ENCODE assay signal across 11 cellular contexts in the genomic region with DNA sequence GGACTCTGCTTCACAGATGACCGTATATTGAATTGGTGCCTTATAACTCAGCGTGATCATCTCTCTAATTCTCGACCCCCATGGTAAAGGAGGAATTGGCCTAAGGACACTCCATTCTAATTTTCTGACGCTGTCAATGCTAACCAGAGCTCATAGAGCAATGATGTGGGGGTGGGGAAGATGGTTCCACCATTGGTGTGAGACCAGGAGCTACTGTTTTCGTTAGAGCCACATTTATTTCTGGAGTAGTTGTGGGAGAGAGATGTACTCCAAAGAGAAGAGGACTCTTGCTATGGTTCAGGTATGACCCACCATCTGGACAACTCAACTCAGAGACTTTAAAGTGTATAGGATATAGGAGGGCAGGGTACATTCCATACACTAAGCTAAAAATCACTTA. TPM values are rescaled to one million over a fixed set of nuclear protein-coding genes. Genes with fewer than 3 reads are reported as not detected.
DNase-seq lines count a peak whose midpoint lies in the region; ATAC-seq and TF ChIP-seq lines count a peak whose summit lies in the region.
"Had no signal": no experiment of that assay in that cellular context is flagged by ENCODE, and none has a peak within 500 bp of the region (broad histone marks: within the 10 kb centered on the region; RNA-seq: fewer than 3 reads in every experiment).

No MANE protein-coding gene starts in this region.

- peaks cover 20% of the 10 kb centered on the region for H3K4me1 Mint-ChIP-seq in activated T-helper 17 cell treated with anti-CD3 and anti-CD28 coated beads, Interleukin-2, amount 50 U/mL, for 72 hours
- H3K4me1 Mint-ChIP-seq in type B pancreatic cell (ENCODE audit: unreplicated experiment), result peaks cover 55% of the 10 kb centered on the region

- peak overlapping the region; percentile 83 for H3K4me3 Mint-ChIP-seq in activated T-helper 17 cell treated with anti-CD3 and anti-CD28 coated beads, Interleukin-2, amount 50 U/mL, for 72 hours
- H3K4me3 Mint-ChIP-seq in type B pancreatic cell, result peak overlapping the region; percentile 68

- peaks cover 6% of the 10 kb centered on the region for H3K36me3 ChIP-seq in lower lobe of right lung

- peaks cover 10% of the 10 kb centered on the region for H3K36me3 Mint-ChIP-seq in activated T-helper 17 cell treated with anti-CD3 and anti-CD28 coated beads, Interleukin-2, amount 50 U/mL, for 72 hours (ENCODE audit: low read depth)
- H3K36me3 Mint-ChIP-seq in type B pancreatic cell, result no peaks in the 10 kb centered on the region

- DNase-seq in NCI-H82 (lab: John Stamatoyannopoulos, UW), result peak; percentile 49
- no peak for DNase-seq in NCI-H82 treated with DMSO at 0.1 percent for 48 hours (lab: John Stamatoyannopoulos, UW; ENCODE audit: unreplicated experiment)
- DNase-seq in lower lobe of right lung, result no peak
- DNase-seq in type B pancreatic cell (ENCODE audit: extremely low spot score, unreplicated experiment), result no peak
- DNase-seq in NK-92 treated with Interleukin-12 subunit alpha and Interleukin-12 subunit beta, amount 100 ng/mL, for 24 hours (lab: John Stamatoyannopoulos, UW), result no peak
- no peak for DNase-seq in hippocampal formation (lab: John Stamatoyannopoulos, UW)
- DNase-seq: NCI-H2107 had no signal

- H3K9me3 ChIP-seq in lower lobe of right lung, result no peaks in the 10 kb centered on the region
- H3K9me3 ChIP-seq: A549 had no signal

- H3K27ac ChIP-seq in lower lobe of right lung, result no peak overlapping the region

- no peaks in the 10 kb centered on the region for H3K9me3 Mint-ChIP-seq in activated T-helper 17 cell treated with anti-CD3 and anti-CD28 coated beads, Interleukin-2, amount 50 U/mL, for 72 hours
- H3K9me3 Mint-ChIP-seq in type B pancreatic cell, result no peaks in the 10 kb centered on the region

- peak overlapping the region; percentile 48 for H3K27ac Mint-ChIP-seq in activated T-helper 17 cell treated with anti-CD3 and anti-CD28 coated beads, Interleukin-2, amount 50 U/mL, for 72 hours
- H3K27ac Mint-ChIP-seq in type B pancreatic cell, result peak overlapping the region; percentile 97

- peak overlapping the region; percentile 35 for H3K4me3 ChIP-seq in lower lobe of right lung
- H3K4me3 ChIP-seq: A549, K562 had no signal

- no peaks in the 10 kb centered on the region for H3K27me3 ChIP-seq in lower lobe of right lung (ENCODE audit: low read depth)

- TF ChIP-seq CTCF in lower lobe of right lung (IDR thresholded peaks at IDR 0.05) (no peak), type B pancreatic cell (conservative IDR thresholded peaks at IDR 0.05) (no peak)

- no peak for ATAC-seq in activated T-helper 17 cell treated with anti-CD3 and anti-CD28 coated beads, Interleukin-2, amount 50 U/mL, for 72 hours (replicated peaks)
- no peak for ATAC-seq in lower lobe of right lung
- no peak for ATAC-seq in HG02870 (IDR thresholded peaks at IDR 0.05; ENCODE audit: unreplicated experiment)
- ATAC-seq: K562 had no signal

- intact Hi-C loops in lower lobe of right lung (cut with DNase I), result no loop called here

- H3K27me3 Mint-ChIP-seq in activated T-helper 17 cell treated with anti-CD3 and anti-CD28 coated beads, Interleukin-2, amount 50 U/mL, for 72 hours, result no peaks in the 10 kb centered on the region
- no peaks in the 10 kb centered on the region for H3K27me3 Mint-ChIP-seq in type B pancreatic cell

- peaks cover 14% of the 10 kb centered on the region for H3K4me1 ChIP-seq in lower lobe of right lung

RNA-seq across cellular contexts. Expression of a gene that starts 16.3 kb away (rescaled TPM):
- 10 to 100 TPM; 33.3 to 45.6 TPM for total RNA-seq in activated T-helper 17 cell treated with anti-CD3 and anti-CD28 coated beads, Interleukin-2, amount 50 U/mL, for 72 hours
- total RNA-seq in lower lobe of right lung (89.6 TPM), type B pancreatic cell (ENCODE audit: low replicate concordance) (29.4 and 35.4 TPM in 2 replicates)
